ENCODE assay signal across 9 cellular contexts in the genomic region with DNA sequence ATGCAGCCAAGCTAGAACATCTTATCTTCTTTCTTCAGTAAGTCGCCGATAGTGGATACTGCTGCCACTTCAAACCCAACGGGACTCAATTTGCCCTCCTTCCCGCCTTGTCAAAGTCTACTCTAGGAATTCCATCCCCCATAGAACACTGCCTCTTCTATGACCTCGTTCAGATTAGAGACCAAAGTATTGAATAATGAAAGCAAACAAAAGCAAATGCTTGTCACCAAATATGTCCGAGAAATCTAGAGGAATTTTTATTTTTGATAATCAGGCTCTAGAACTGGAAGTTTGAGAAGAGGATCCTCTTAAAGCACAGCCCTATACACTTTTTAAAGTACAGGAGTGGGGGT. TPM values are rescaled to one million over a fixed set of nuclear protein-coding genes. Genes with fewer than 3 reads are reported as not detected.
DNase-seq lines count a peak whose midpoint lies in the region; ATAC-seq and TF ChIP-seq lines count a peak whose summit lies in the region.
"Had no signal": no experiment of that assay in that cellular context is flagged by ENCODE, and none has a peak within 500 bp of the region (broad histone marks: within the 10 kb centered on the region; RNA-seq: fewer than 3 reads in every experiment).

No MANE protein-coding gene starts in this region.

- H3K4me3 ChIP-seq in iPS-11a (ENCODE audit: low read depth, low read length), result peak overlapping the region; percentile 74
- peak overlapping the region; percentile 88 to 98 (median 91) for H3K4me3 ChIP-seq in stomach

- no peaks in the 10 kb centered on the region for H3K9me3 Mint-ChIP-seq in T-helper 1 cell treated with Interleukin-12 subunit alpha and Interleukin-12 subunit beta and Interleukin-4 antibody, amounts not matched to agents 30 μg/mL and 1 μg/mL, for 36 hours
- no peaks in the 10 kb centered on the region for H3K9me3 Mint-ChIP-seq in activated CD4-positive, alpha-beta memory T cell treated with anti-CD3 and anti-CD28 coated beads, Interleukin-2, amount 10 ng/mL, durations not matched to agents 7 days and 5 days

- WGBS in stomach, 5 donors, result 3 to 16% (median 5%) methylated on average over 6 of the region's 6 CpGs

- no peak for ATAC-seq in HG03565 (IDR thresholded peaks at IDR 0.05; ENCODE audit: unreplicated experiment)

- no peaks in the 10 kb centered on the region for H3K9me3 ChIP-seq in stomach

- H3K27me3 ChIP-seq in stomach, result no peaks in the 10 kb centered on the region

- CTCF ChIA-PET in activated CD4-positive, alpha-beta memory T cell treated with anti-CD3 and anti-CD28 coated beads, Interleukin-2, amount 10 ng/mL, durations not matched to agents 7 days and 5 days (lab: Charles Lee), result no interaction called here

- peaks cover 29% of the 10 kb centered on the region for H3K4me1 Mint-ChIP-seq in T-helper 1 cell treated with Interleukin-12 subunit alpha and Interleukin-12 subunit beta and Interleukin-4 antibody, amounts not matched to agents 30 μg/mL and 1 μg/mL, for 36 hours (ENCODE audit: low read depth)
- peaks cover 40% of the 10 kb centered on the region for H3K4me1 Mint-ChIP-seq in activated CD4-positive, alpha-beta memory T cell treated with anti-CD3 and anti-CD28 coated beads, Interleukin-2, amount 10 ng/mL, durations not matched to agents 7 days and 5 days

- peak overlapping the region; percentile 92 for H3K4me3 Mint-ChIP-seq in T-helper 1 cell treated with Interleukin-12 subunit alpha and Interleukin-12 subunit beta and Interleukin-4 antibody, amounts not matched to agents 30 μg/mL and 1 μg/mL, for 36 hours
- H3K4me3 Mint-ChIP-seq in activated CD4-positive, alpha-beta memory T cell treated with anti-CD3 and anti-CD28 coated beads, Interleukin-2, amount 10 ng/mL, durations not matched to agents 7 days and 5 days, result peak overlapping the region; percentile 81

- DNase-seq in T-helper 1 cell (no peak), stomach (no peak), NCI-H526 (lab: John Stamatoyannopoulos, UW) (no peak)
- no peak for DNase-seq in activated CD4-positive, alpha-beta memory T cell treated with anti-CD3 and anti-CD28 coated beads, Interleukin-2, amount 10 ng/mL, durations not matched to agents 7 days and 5 days
- DNase-seq in activated CD4-positive, CD25-positive, alpha-beta regulatory T cell treated with anti-CD3 and anti-CD28 coated beads, Interleukin-2, amount 50 U/mL, for 72 hours, result no peak

- peak overlapping the region; percentile 63 to 95 (median 95) for H3K27ac ChIP-seq in stomach

- TF ChIP-seq POLR2A in stomach (IDR thresholded peaks at IDR 0.05), result no peak

- peaks cover 26 to 78% (median 56%) of the 10 kb centered on the region in 4 donors for H3K4me1 ChIP-seq in stomach

- H3K27me3 Mint-ChIP-seq in T-helper 1 cell treated with Interleukin-12 subunit alpha and Interleukin-12 subunit beta and Interleukin-4 antibody, amounts not matched to agents 30 μg/mL and 1 μg/mL, for 36 hours (ENCODE audit: low read depth), result no peaks in the 10 kb centered on the region
- H3K27me3 Mint-ChIP-seq in activated CD4-positive, alpha-beta memory T cell treated with anti-CD3 and anti-CD28 coated beads, Interleukin-2, amount 10 ng/mL, durations not matched to agents 7 days and 5 days, result no peaks in the 10 kb centered on the region

- POLR2A ChIA-PET in activated CD4-positive, alpha-beta memory T cell treated with anti-CD3 and anti-CD28 coated beads, Interleukin-2, amount 10 ng/mL, durations not matched to agents 7 days and 5 days (lab: Charles Lee), result interaction anchor here (0.6 to 2.9 kb wide), 3 partner anchors 10 to 137 kb away, joined by 3 to 17 read pairs (median 3); partner anchors contain the start of gene MYCBP

- peaks cover 11 to 27% (median 22%) of the 10 kb centered on the region in 4 donors for H3K36me3 ChIP-seq in stomach

- peaks cover 9% of the 10 kb centered on the region for H3K36me3 Mint-ChIP-seq in T-helper 1 cell treated with Interleukin-12 subunit alpha and Interleukin-12 subunit beta and Interleukin-4 antibody, amounts not matched to agents 30 μg/mL and 1 μg/mL, for 36 hours (ENCODE audit: low read depth)
- peaks cover 39% of the 10 kb centered on the region for H3K36me3 Mint-ChIP-seq in activated CD4-positive, alpha-beta memory T cell treated with anti-CD3 and anti-CD28 coated beads, Interleukin-2, amount 10 ng/mL, durations not matched to agents 7 days and 5 days (ENCODE audit: low read depth)

- no peak for TF ChIP-seq CTCF in stomach (IDR thresholded peaks at IDR 0.05)

- peak overlapping the region; percentile 79 for H3K27ac Mint-ChIP-seq in T-helper 1 cell treated with Interleukin-12 subunit alpha and Interleukin-12 subunit beta and Interleukin-4 antibody, amounts not matched to agents 30 μg/mL and 1 μg/mL, for 36 hours
- peak overlapping the region; percentile 23 for H3K27ac Mint-ChIP-seq in activated CD4-positive, alpha-beta memory T cell treated with anti-CD3 and anti-CD28 coated beads, Interleukin-2, amount 10 ng/mL, durations not matched to agents 7 days and 5 days

- TF ChIP-seq EP300 in stomach (IDR thresholded peaks at IDR 0.05), result no peak

- intact Hi-C loops in stomach (cut with DNase I; ENCODE audit: low total_unique reads), result no loop called here

RNA-seq across cellular contexts. Expression of gene RRAGC, which starts 0.9 kb away (rescaled TPM):
- total RNA-seq in activated CD4-positive, alpha-beta memory T cell treated with anti-CD3 and anti-CD28 coated beads, Interleukin-2, amount 10 ng/mL, durations not matched to agents 7 days and 5 days, result 10 to 100 TPM; 20.6 to 21.0 TPM
- total RNA-seq in stomach, result 10 to 100 TPM in 3 of 5 donors, 1 to 10 TPM in 2; 1.2 to 25.0 (median 11.2) TPM
- polyA plus RNA-seq in stomach, result 10 to 100 TPM in 2 of 3 donors, 1 to 10 TPM in 1; 9.7 to 15.3 (median 14.9) TPM

RNA-seq across cellular contexts. Expression of gene MYCBP, which starts 12.7 kb away (rescaled TPM):
- total RNA-seq in activated CD4-positive, alpha-beta memory T cell treated with anti-CD3 and anti-CD28 coated beads, Interleukin-2, amount 10 ng/mL, durations not matched to agents 7 days and 5 days, result 10 to 100 TPM; 55.3 to 60.7 TPM
- 100 to 1,000 TPM in 1 of 5 donors, 10 to 100 TPM in 2, 1 to 10 TPM in 2; 2.2 to 111 (median 12.3) TPM for total RNA-seq in stomach
- polyA plus RNA-seq in stomach, result 10 to 100 TPM; 12.4 to 33.0 (median 25.3) TPM

RNA-seq across cellular contexts. Expression of gene GJA9, which starts 20.9 kb away (rescaled TPM):
- not detected for total RNA-seq in activated CD4-positive, alpha-beta memory T cell treated with anti-CD3 and anti-CD28 coated beads, Interleukin-2, amount 10 ng/mL, durations not matched to agents 7 days and 5 days
- total RNA-seq in stomach, result under 1 TPM in 1 of 5 donors, not detected in 4; 0.73 TPM
- polyA plus RNA-seq in stomach, result under 1 TPM in 1 of 3 donors, not detected in 2; 0.25 TPM
- total RNA-seq: Daoy had no signal
